18 cellular contexts compared by ENCODE assay signal in the genomic region with DNA sequence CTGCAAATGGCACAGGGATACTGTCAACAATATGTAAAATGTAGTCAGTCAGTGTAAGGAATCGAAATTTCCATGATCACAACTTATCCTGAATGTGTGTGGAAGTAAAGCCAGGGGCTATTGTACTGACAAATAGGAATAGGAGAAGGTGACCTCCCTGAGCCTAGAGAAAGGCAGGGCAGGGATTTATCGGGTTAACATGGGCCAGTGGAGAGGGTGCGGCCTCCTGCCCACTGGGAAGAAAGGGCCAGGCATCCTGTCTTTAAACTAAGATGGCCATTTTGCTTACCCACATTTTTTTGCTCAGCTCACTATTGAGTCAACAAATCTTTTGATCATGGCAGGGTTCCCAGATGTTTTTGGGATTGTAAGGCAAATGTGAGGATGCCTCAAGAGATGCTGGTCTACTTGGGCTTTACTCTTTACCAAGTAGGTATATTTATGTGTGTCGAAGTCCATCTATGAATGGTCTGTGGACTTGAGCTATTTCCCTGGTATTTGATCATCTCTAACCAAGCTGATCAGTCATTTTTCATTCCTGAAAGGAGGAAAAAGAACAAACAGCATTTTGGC.
DNase-seq lines count a peak whose midpoint lies in the region; ATAC-seq and TF ChIP-seq lines count a peak whose summit lies in the region.
"Had no signal": no experiment of that assay in that cellular context is flagged by ENCODE, and none has a peak within 500 bp of the region (broad histone marks: within the 10 kb centered on the region; RNA-seq: fewer than 3 reads in every experiment).

No MANE protein-coding gene starts in this region.

- H3K4ac ChIP-seq in IMR-90 (ENCODE audit: low read depth, low read length) (peak overlapping the region; percentile 80), mesenchymal stem cell (ENCODE audit: low read depth in 1 of 2, low read length in 2 of 2) (no peak overlapping the region)

- H3K4me1 ChIP-seq in IMR-90 (ENCODE audit: control insufficient read depth, insufficient read depth, low read length) (peaks cover 23% of the 10 kb centered on the region), mesenchymal stem cell (ENCODE audit: control insufficient read depth, insufficient read depth, low read depth, low read length) (peaks cover 9% of the 10 kb centered on the region)
- H3K4me1 ChIP-seq: parathyroid adenoma had no signal

- H3K27me3 ChIP-seq in IMR-90 (ENCODE audit: control insufficient read depth, insufficient read depth, low read length) (no peaks in the 10 kb centered on the region), mesenchymal stem cell (ENCODE audit: control insufficient read depth in 1 of 2, insufficient read depth in 1 of 2, low read length in 2 of 2) (no peaks in the 10 kb centered on the region)
- H3K27me3 ChIP-seq: BE2C had no signal

- dilution Hi-C loops in IMR-90 (cut with HindIII; ENCODE audit: low sequenced_read_pairs, unreplicated experiment) = no loop called here

- BruUV-seq in IMR-90 (replicated peaks; lab: Mats Ljungman, UMichigan) = no TSS peak

- peaks cover 57% of the 10 kb centered on the region for H3K4me1 Mint-ChIP-seq in type B pancreatic cell (ENCODE audit: unreplicated experiment)
- no peaks in the 10 kb centered on the region for H3K4me1 Mint-ChIP-seq in stimulated activated effector memory CD8-positive, alpha-beta T cell treated with anti-CD3 and anti-CD28 coated beads, Interleukin-12 subunit alpha, Interleukin-12 subunit beta, amount 100 ng/mL, for 72 hours
- H3K4me1 Mint-ChIP-seq: activated naive CD4-positive, alpha-beta T cell treated with anti-CD3 and anti-CD28 coated beads, Interleukin-2, amount 10 ng/mL, durations not matched to agents 7 days and 5 days had no signal

- H3K9me3 Mint-ChIP-seq in type B pancreatic cell = peaks cover 4% of the 10 kb centered on the region
- no peaks in the 10 kb centered on the region for H3K9me3 Mint-ChIP-seq in stimulated activated effector memory CD8-positive, alpha-beta T cell treated with anti-CD3 and anti-CD28 coated beads, Interleukin-12 subunit alpha, Interleukin-12 subunit beta, amount 100 ng/mL, for 72 hours
- H3K9me3 Mint-ChIP-seq: activated naive CD4-positive, alpha-beta T cell treated with anti-CD3 and anti-CD28 coated beads, Interleukin-2, amount 10 ng/mL, durations not matched to agents 7 days and 5 days; activated T-cell treated with anti-CD3 and anti-CD28 coated beads, Interleukin-2, amount 50 U/mL, for 24 hours; effector memory CD8-positive, alpha-beta T cell had no signal

- peak overlapping the region; percentile 86 for H2AK5ac ChIP-seq in IMR-90 (ENCODE audit: low read depth, low read length)
- H2AK5ac ChIP-seq in mesenchymal stem cell (ENCODE audit: low read length, severe bottlenecking) = peak overlapping the region; percentile 14

- in situ Hi-C loops in IMR-90 (cut with MboI; ENCODE audit: low sequenced_read_pairs) = no loop called here

- peak overlapping the region; percentile 73; the same call in 1 of the 2 replicates for H2BK20ac ChIP-seq in IMR-90 (ENCODE audit: low read depth, low read length)

- H3K4me2 ChIP-seq in IMR-90 (ENCODE audit: low read depth, low read length) (no peak overlapping the region), mesenchymal stem cell (ENCODE audit: low read length, poor library complexity, severe bottlenecking) (no peak overlapping the region)

- H3K27ac Mint-ChIP-seq in type B pancreatic cell = peak overlapping the region; percentile 84
- H3K27ac Mint-ChIP-seq in stimulated activated effector memory CD8-positive, alpha-beta T cell treated with anti-CD3 and anti-CD28 coated beads, Interleukin-12 subunit alpha, Interleukin-12 subunit beta, amount 100 ng/mL, for 72 hours = no peak overlapping the region
- H3K27ac Mint-ChIP-seq: activated CD8-positive, alpha-beta T cell treated with anti-CD3 and anti-CD28 coated beads, Interleukin-2, amount 10 ng/mL, durations not matched to agents 7 days and 5 days; activated naive CD4-positive, alpha-beta T cell treated with anti-CD3 and anti-CD28 coated beads, Interleukin-2, amount 10 ng/mL, durations not matched to agents 7 days and 5 days; activated T-cell treated with anti-CD3 and anti-CD28 coated beads, Interleukin-2, amount 50 U/mL, for 24 hours; effector memory CD8-positive, alpha-beta T cell had no signal

- H2BK12ac ChIP-seq in mesenchymal stem cell (ENCODE audit: low read length in 2 of 2) = peak overlapping the region in 1 of 2 experiments; percentile 91

- WGBS in IMR-90 (ENCODE audit: extremely low coverage in 2 of 2, insufficient read length in 1 of 2), 2 experiments = 100% methylated on average over 1 of the region's 4 CpGs; no CpG with 5 or more reads in 1 of the 2 experiments
- 100% methylated on average over 2 of the region's 4 CpGs for WGBS in mesenchymal stem cell

- H3K23ac ChIP-seq in IMR-90 (ENCODE audit: low read depth, low read length) (peak overlapping the region; percentile 36; the same call in 1 of the 2 replicates), mesenchymal stem cell (ENCODE audit: low read length in 2 of 2) (no peak overlapping the region)

- ATAC-seq in IMR-90 (ENCODE audit: low read depth) = peak; percentile 64
- no peak for ATAC-seq in stimulated activated effector memory CD8-positive, alpha-beta T cell treated with anti-CD3 and anti-CD28 coated beads, Interleukin-12 subunit alpha, Interleukin-12 subunit beta, amount 100 ng/mL, for 72 hours
- ATAC-seq: activated CD8-positive, alpha-beta T cell treated with anti-CD3 and anti-CD28 coated beads, Interleukin-2, amount 10 ng/mL, durations not matched to agents 7 days and 5 days; effector memory CD8-positive, alpha-beta T cell had no signal

- no peak overlapping the region for H3K4me3 ChIP-seq in IMR-90 (ENCODE audit: insufficient read depth, low read depth, low read length)
- H3K4me3 ChIP-seq in mesenchymal stem cell (ENCODE audit: insufficient read depth in 1 of 2, low read depth in 1 of 2, low read length in 2 of 2) = no peak overlapping the region

- H3K18ac ChIP-seq in IMR-90 (ENCODE audit: low read depth, low read length) (peak overlapping the region; percentile 27; the same call in 1 of the 2 replicates), mesenchymal stem cell (ENCODE audit: low read depth in 1 of 2, low read length in 2 of 2) (peak overlapping the region; percentile 76 to 82)

- H2BK15ac ChIP-seq in IMR-90 (ENCODE audit: low read depth, low read length) (peak overlapping the region; percentile 34; the same call in 1 of the 3 replicates), mesenchymal stem cell (ENCODE audit: low read depth, poor library complexity, severe bottlenecking) (peak overlapping the region; percentile 89)

- H3K56ac ChIP-seq in IMR-90 (ENCODE audit: extremely low read depth, insufficient read depth, low read length) = no peak overlapping the region

- DNase-seq in IMR-90 (peak; percentile 76), fibroblast of gingiva (ENCODE audit: low read depth) (peak; percentile 22), mesenchymal stem cell (no peak), type B pancreatic cell (ENCODE audit: extremely low spot score, unreplicated experiment) (no peak), dermis blood vessel endothelial cell (no peak), KG1 (lab: John Stamatoyannopoulos, UW) (no peak), germinal center (ENCODE audit: low spot score) (no peak)
- no peak for DNase-seq in stimulated activated effector memory CD8-positive, alpha-beta T cell treated with anti-CD3 and anti-CD28 coated beads, Interleukin-12 subunit alpha, Interleukin-12 subunit beta, amount 100 ng/mL, for 72 hours (ENCODE audit: low spot score in 2 of 2)
- DNase-seq: activated CD8-positive, alpha-beta T cell treated with anti-CD3 and anti-CD28 coated beads, Interleukin-2, amount 10 ng/mL, durations not matched to agents 7 days and 5 days; activated naive CD4-positive, alpha-beta T cell treated with anti-CD3 and anti-CD28 coated beads, Interleukin-2, amount 10 ng/mL, durations not matched to agents 7 days and 5 days; activated T-cell treated with anti-CD3 and anti-CD28 coated beads, Interleukin-2, amount 50 U/mL, for 24 hours; aorta; BE2C; effector memory CD8-positive, alpha-beta T cell; NCI-H524 treated with DMSO at 0.1 percent for 48 hours; stimulated activated naive CD4-positive, alpha-beta T cell treated with Interleukin-2 at 50 U/mL for 16 hours; T1000 had no signal

- peaks cover 4% of the 10 kb centered on the region for H3K36me3 Mint-ChIP-seq in type B pancreatic cell
- no peaks in the 10 kb centered on the region for H3K36me3 Mint-ChIP-seq in stimulated activated effector memory CD8-positive, alpha-beta T cell treated with anti-CD3 and anti-CD28 coated beads, Interleukin-12 subunit alpha, Interleukin-12 subunit beta, amount 100 ng/mL, for 72 hours
- H3K36me3 Mint-ChIP-seq: activated naive CD4-positive, alpha-beta T cell treated with anti-CD3 and anti-CD28 coated beads, Interleukin-2, amount 10 ng/mL, durations not matched to agents 7 days and 5 days had no signal

- CTCF ChIA-PET in IMR-90 (lab: Yijun Ruan, JAX) = no interaction called here

- H2BK120ac ChIP-seq in IMR-90 (ENCODE audit: low read depth, low read length) (peak overlapping the region; percentile 42), mesenchymal stem cell (ENCODE audit: low read depth, low read length) (no peak overlapping the region)

- H4K20me1 ChIP-seq in IMR-90 (ENCODE audit: insufficient read depth, low read length) = peaks cover 4% of the 10 kb centered on the region; the same call in 1 of the 2 replicates

- H4K91ac ChIP-seq in IMR-90 (ENCODE audit: insufficient read depth, low read depth, low read length) (peak overlapping the region; percentile 69), mesenchymal stem cell (ENCODE audit: low read length) (no peak overlapping the region)

- H3K9ac ChIP-seq in IMR-90 (ENCODE audit: low read depth, low read length) (no peak overlapping the region), mesenchymal stem cell (ENCODE audit: low read length) (no peak overlapping the region)
- H3K9ac ChIP-seq: parathyroid adenoma had no signal

- intact Hi-C loops in IMR-90 (cut with micrococcal nuclease) = no loop called here

- peak overlapping the region; percentile 17 for H2AK9ac ChIP-seq in IMR-90 (replicated peaks; ENCODE audit: low read depth, low read length, poor library complexity)

- H3K27ac ChIP-seq in IMR-90 (ENCODE audit: insufficient read depth, low read length) = peak overlapping the region; percentile 18; the same call in 1 of the 2 replicates
- peak overlapping the region; percentile 38 for H3K27ac ChIP-seq in mesenchymal stem cell (ENCODE audit: low read length, poor library complexity, severe bottlenecking)
- H3K27ac ChIP-seq: parathyroid adenoma had no signal

- H3K9me3 ChIP-seq in IMR-90 (ENCODE audit: control insufficient read depth, insufficient read depth, low read length) = no peaks in the 10 kb centered on the region
- no peaks in the 10 kb centered on the region for H3K9me3 ChIP-seq in mesenchymal stem cell (ENCODE audit: control insufficient read depth, low read length)

- H3K36me3 ChIP-seq in IMR-90 (ENCODE audit: control insufficient read depth, insufficient read depth, low read length) = peaks cover 7% of the 10 kb centered on the region
- peaks cover 0 to 7% of the 10 kb centered on the region in 2 experiments for H3K36me3 ChIP-seq in mesenchymal stem cell (ENCODE audit: control insufficient read depth in 1 of 2, insufficient read depth in 2 of 2, low read depth in 1 of 2, low read length in 2 of 2)
- H3K36me3 ChIP-seq: BE2C had no signal

- H3K14ac ChIP-seq in IMR-90 (replicated peaks; ENCODE audit: low read depth, low read length) (peak overlapping the region; percentile 63), mesenchymal stem cell (ENCODE audit: low read length in 2 of 2) (no peak overlapping the region)

- no peak for TF ChIP-seq RAD21 in IMR-90 (IDR thresholded peaks at IDR 0.05; ENCODE audit: low read length)

- H2AFZ ChIP-seq in IMR-90 (replicated peaks; ENCODE audit: low read length, poor library complexity) (no peak overlapping the region), mesenchymal stem cell (ENCODE audit: low read depth, low read length) (no peak overlapping the region)
- H2AFZ ChIP-seq: parathyroid adenoma had no signal

- TF ChIP-seq POLR2A in IMR-90 (IDR thresholded peaks at IDR 0.05; ENCODE audit: low read depth, low read length) = no peak

- peak overlapping the region in 1 of 2 experiments; percentile 57; a peak in 2 of 4 replicates for H4K8ac ChIP-seq in IMR-90 (ENCODE audit: low read depth in 2 of 2, low read length in 2 of 2)
- H4K8ac ChIP-seq in mesenchymal stem cell (ENCODE audit: low read length) = peak overlapping the region; percentile 80

- H3K4me3 Mint-ChIP-seq in type B pancreatic cell = no peak overlapping the region
- H3K4me3 Mint-ChIP-seq in stimulated activated effector memory CD8-positive, alpha-beta T cell treated with anti-CD3 and anti-CD28 coated beads, Interleukin-12 subunit alpha, Interleukin-12 subunit beta, amount 100 ng/mL, for 72 hours = no peak overlapping the region
- H3K4me3 Mint-ChIP-seq: activated CD8-positive, alpha-beta T cell treated with anti-CD3 and anti-CD28 coated beads, Interleukin-2, amount 10 ng/mL, durations not matched to agents 7 days and 5 days; activated naive CD4-positive, alpha-beta T cell treated with anti-CD3 and anti-CD28 coated beads, Interleukin-2, amount 10 ng/mL, durations not matched to agents 7 days and 5 days; activated T-cell treated with anti-CD3 and anti-CD28 coated beads, Interleukin-2, amount 50 U/mL, for 24 hours; effector memory CD8-positive, alpha-beta T cell had no signal

- POLR2A ChIA-PET in IMR-90 (lab: Charles Lee; ENCODE audit: unreplicated experiment) = interaction anchor here (1.0 kb wide), 1 partner anchor 120 kb away, joined by 3 read pairs; no protein-coding TSS in a partner anchor

- H3K27me3 Mint-ChIP-seq in type B pancreatic cell = no peaks in the 10 kb centered on the region

- peaks cover 38% of the 10 kb centered on the region for H3K9me1 ChIP-seq in IMR-90 (ENCODE audit: insufficient read depth, low read length)

- TF ChIP-seq CTCF in IMR-90 (conservative IDR thresholded peaks at IDR 0.05; ENCODE audit: low read depth, low read length) (no peak), type B pancreatic cell (conservative IDR thresholded peaks at IDR 0.05) (no peak)

- peak overlapping the region; percentile 52 for H4K5ac ChIP-seq in IMR-90 (ENCODE audit: low read depth, low read length)

- peak overlapping the region; percentile 33 for H2BK5ac ChIP-seq in IMR-90 (ENCODE audit: low read depth, low read length, poor library complexity, severe bottlenecking)
- no peak overlapping the region for H2BK5ac ChIP-seq in mesenchymal stem cell (ENCODE audit: low read depth, low read length, poor library complexity, severe bottlenecking)

- peaks cover 55 to 92% of the 10 kb centered on the region in 2 experiments for H3K79me1 ChIP-seq in IMR-90 (ENCODE audit: low read depth in 1 of 2, low read length in 2 of 2)
- peaks cover 57% of the 10 kb centered on the region for H3K79me1 ChIP-seq in mesenchymal stem cell (replicated peaks; ENCODE audit: low read length, poor library complexity, severe bottlenecking)

Comparison
In these comparisons a context has a peak if more than half of its experiments do, and no peak if none do; other contexts are left out.
1. DNase-seq: peak in IMR-90 (single experiment) and fibroblast of gingiva (single experiment); none in mesenchymal stem cell (single experiment), type B pancreatic cell (single experiment), dermis blood vessel endothelial cell (single experiment), stimulated activated effector memory CD8-positive, alpha-beta T cell treated with anti-CD3 and anti-CD28 coated beads, Interleukin-12 subunit alpha, Interleukin-12 subunit beta, amount 100 ng/mL, for 72 hours (0 of 2), KG1 (single experiment) and germinal center (single experiment).